9 cellular contexts compared by ENCODE assay signal in genomic region chr17:18257268-18257681, GRCh38. TPM values are rescaled to one million over a fixed set of nuclear protein-coding genes. Genes with fewer than 3 reads are reported as not detected.
DNase-seq lines count a peak whose midpoint lies in the region; ATAC-seq, FAIRE-seq and TF ChIP-seq lines count a peak whose summit lies in the region.
"Had no signal": no experiment of that assay in that cellular context is flagged by ENCODE, and none has a peak within 500 bp of the region (broad histone marks: within the 10 kb centered on the region; RNA-seq: fewer than 3 reads in every experiment).

No MANE protein-coding gene starts in this region.

- no TSS peak for BruUV-seq in HepG2 (replicated peaks; lab: Mats Ljungman, UMichigan)

- intact Hi-C loops in activated naive CD4-positive, alpha-beta T cell treated with anti-CD3 and anti-CD28 coated beads for 36 hours (cut with micrococcal nuclease) = no loop called here
- intact Hi-C loops in HepG2 (cut with micrococcal nuclease; ENCODE audit: unreplicated experiment) = loop anchor here (5.0 kb wide), 1 partner anchor 60 kb away; the partner anchor contains the start of gene SMCR8

- H2AFZ ChIP-seq in HepG2 (ENCODE audit: low read length) = no peak overlapping the region

- H3K36me3 Mint-ChIP-seq in activated naive CD4-positive, alpha-beta T cell treated with anti-CD3 and anti-CD28 coated beads for 36 hours (ENCODE audit: low read depth) = peaks cover 5% of the 10 kb centered on the region

- H3K9me3 ChIP-seq in HepG2 (ENCODE audit: low read length) = no peaks in the 10 kb centered on the region
- H3K9me3 ChIP-seq in tibial nerve = no peaks in the 10 kb centered on the region

- peaks cover 30% of the 10 kb centered on the region for H3K4me1 Mint-ChIP-seq in activated naive CD4-positive, alpha-beta T cell treated with anti-CD3 and anti-CD28 coated beads for 36 hours (ENCODE audit: low read depth)

- TF ChIP-seq CTCF in astrocyte of the spinal cord (IDR thresholded peaks at IDR 0.05; ENCODE audit: low read depth, low read length) (no peak), HepG2 (CRISPR knock-in tag; IDR thresholded peaks at IDR 0.05) (no peak), tibial nerve (IDR thresholded peaks at IDR 0.05) (no peak)

- peaks cover 30% of the 10 kb centered on the region for H3K79me2 ChIP-seq in HepG2 (ENCODE audit: insufficient read depth, low read length)

- no peak for TF ChIP-seq POLR2A in HepG2 (IDR thresholded peaks at IDR 0.05; ENCODE audit: insufficient read depth in 1 of 2, low read depth in 2 of 2, low read length in 2 of 2)
- no peak for TF ChIP-seq POLR2A in tibial nerve (IDR thresholded peaks at IDR 0.05)

- no peaks in the 10 kb centered on the region for H3K27me3 Mint-ChIP-seq in activated naive CD4-positive, alpha-beta T cell treated with anti-CD3 and anti-CD28 coated beads for 36 hours (ENCODE audit: low read depth)

- H3K4me3 ChIP-seq in astrocyte of the spinal cord (ENCODE audit: low read depth, low read length) (peak overlapping the region; percentile 79), HepG2 (replicated peaks in 1 of 3; ENCODE audit: insufficient read depth in 1 of 3, low read depth in 2 of 3, low read length in 3 of 3) (peak overlapping the region; percentile 67 to 95 (median 87)), tibial nerve (peak overlapping the region; percentile 83 to 100 (median 98))

- DNase-seq in activated naive CD4-positive, alpha-beta T cell treated with anti-CD3 and anti-CD28 coated beads for 36 hours = peak; percentile 79
- DNase-seq in activated naive CD4-positive, alpha-beta T cell (lab: John Stamatoyannopoulos, UW) = no peak
- DNase-seq in astrocyte of the spinal cord (ENCODE audit: low read depth, low spot score) = no peak
- peak; percentile 26 for DNase-seq in HepG2 (ENCODE audit: low spot score)
- no peak for DNase-seq in tibial nerve (ENCODE audit: low spot score in 2 of 2)
- no peak for DNase-seq in inferior parietal cortex (ENCODE audit: extremely low spot score)

- TF ChIP-seq EP300 in HepG2 (IDR thresholded peaks at IDR 0.05; ENCODE audit: low read depth in 2 of 2, low read length in 2 of 2) (no peak), HepG2 (CRISPR knock-in tag; IDR thresholded peaks at IDR 0.05; ENCODE audit: borderline replicate concordance) (no peak), tibial nerve (IDR thresholded peaks at IDR 0.05) (no peak)

- no peak for TF ChIP-seq RAD21 in HepG2 (CRISPR knock-in tag; IDR thresholded peaks at IDR 0.05)

- ATAC-seq in HepG2 = no peak; the same call in 2 of the 3 replicates
- ATAC-seq in GM18868 (IDR thresholded peaks at IDR 0.05; ENCODE audit: unreplicated experiment) = no peak
- no peak for ATAC-seq in HG03342 (IDR thresholded peaks at IDR 0.05; ENCODE audit: unreplicated experiment)

- in situ Hi-C loops in astrocyte of the spinal cord (cut with HindIII; ENCODE audit: low sequenced_read_pairs) (no loop called here), HepG2 (cut with HindIII; ENCODE audit: extremely low pct_ligation_motif_present, low pct_unique_long_range_greater_than_20kb) (loop anchor here (5.0 kb wide), 1 partner anchor 35 kb away; no protein-coding TSS in a partner anchor)

- H3K27ac ChIP-seq in HepG2 (ENCODE audit: extremely low read length, insufficient read depth, low read length) (peak overlapping the region; percentile 82), tibial nerve (peak overlapping the region in 3 of 4 donors; percentile 96 to 99 (median 98))

- H3K4me3 Mint-ChIP-seq in activated naive CD4-positive, alpha-beta T cell treated with anti-CD3 and anti-CD28 coated beads for 36 hours = peak overlapping the region; percentile 98

- peaks cover 32% of the 10 kb centered on the region for H3K4me1 ChIP-seq in HepG2 (ENCODE audit: insufficient read depth, low read length)
- H3K4me1 ChIP-seq in tibial nerve = peaks cover 0 to 54% (median 34%) of the 10 kb centered on the region in 4 donors

- H3K36me3 ChIP-seq in HepG2 (replicated peaks in 1 of 2; ENCODE audit: control insufficient read depth in 1 of 2, insufficient read depth in 2 of 2, low read length in 2 of 2) (peaks cover 21 to 37% of the 10 kb centered on the region in 2 experiments; a peak in 4 of 5 replicates), tibial nerve (peaks cover 0 to 45% (median 19%) of the 10 kb centered on the region in 3 donors)

- peak overlapping the region; percentile 99 for H3K4me2 ChIP-seq in HepG2 (ENCODE audit: low read depth, low read length)

- peaks cover 8% of the 10 kb centered on the region; the same call in 1 of the 2 replicates for H4K20me1 ChIP-seq in HepG2 (ENCODE audit: insufficient read depth, low read length)

- peak overlapping the region; percentile 43 for H3K27ac Mint-ChIP-seq in activated naive CD4-positive, alpha-beta T cell treated with anti-CD3 and anti-CD28 coated beads for 36 hours

- peak overlapping the region; percentile 94 for H3K9ac ChIP-seq in HepG2 (ENCODE audit: insufficient read depth, low read depth, low read length)

- WGBS in HepG2 (ENCODE audit: low lambda C conversion rate) = 14% methylated on average over 7 of the region's 12 CpGs
- WGBS in tibial nerve, 2 donors = 31 to 33% methylated on average over 10 to 12 of the region's 12 CpGs

- no peak for FAIRE-seq in HepG2 (lab: Jason Lieb, UNC)
- FAIRE-seq: endometrium had no signal

- H3K9me3 Mint-ChIP-seq in activated naive CD4-positive, alpha-beta T cell treated with anti-CD3 and anti-CD28 coated beads for 36 hours = no peaks in the 10 kb centered on the region

- H3K27me3 ChIP-seq in HepG2 (ENCODE audit: control insufficient read depth in 1 of 2, insufficient read depth in 2 of 2, low read length in 2 of 2) = no peaks in the 10 kb centered on the region; a peak in 1 of 5 replicates
- H3K27me3 ChIP-seq in tibial nerve = no peaks in the 10 kb centered on the region

- CTCF ChIA-PET in activated naive CD4-positive, alpha-beta T cell treated with anti-CD3 and anti-CD28 coated beads for 36 hours (lab: Charles Lee) = interaction anchor here (1.3 kb wide), 1 partner anchor 40 kb away, joined by 3 read pairs; no protein-coding TSS in a partner anchor
- CTCF ChIA-PET in HepG2 (lab: Yijun Ruan, JAX; ENCODE audit: low intra/inter-chr PET ratio, low total read pairs) = no interaction called here

- POLR2A ChIA-PET in HepG2 (lab: Yijun Ruan, JAX) = no interaction called here

RNA-seq across cellular contexts. Expression of gene FLII, which starts 1.3 kb away (rescaled TPM):
- 100 to 1,000 TPM; 326 to 328 TPM for total RNA-seq in activated naive CD4-positive, alpha-beta T cell treated with anti-CD3 and anti-CD28 coated beads for 36 hours
- 130 and 135 TPM in 2 replicates for total RNA-seq in HepG2 (2016; rRNA removed; fragmentation: Illumina TruSeq; extraction: Trizol)
- 20.5 and 23.1 TPM in 2 replicates for total RNA-seq in HepG2 (2016; cell fraction: cytosol; rRNA removed; fragmentation: Illumina TruSeq; extraction: Trizol; ENCODE audit: low read depth)
- 123 and 124 TPM in 2 replicates for total RNA-seq in HepG2 (2016; cell fraction: insoluble cytoplasmic fraction; rRNA removed; fragmentation: Illumina TruSeq; extraction: Trizol)
- total RNA-seq in HepG2 (2016; cell fraction: membrane; rRNA removed; fragmentation: Illumina TruSeq; extraction: Trizol) = 56.6 and 58.5 TPM in 2 replicates
- 79.3 and 83.0 TPM in 2 replicates for total RNA-seq in HepG2 (2016; cell fraction: nucleus; rRNA removed; fragmentation: Illumina TruSeq; extraction: Trizol)
- polyA plus RNA-seq in HepG2 (2011; rRNA removed) = 303 and 324 TPM in 2 replicates
- polyA plus RNA-seq in HepG2 (2011; cell fraction: cytosol; rRNA removed) = 189 and 265 TPM in 2 replicates
- polyA plus RNA-seq in HepG2 (2011; cell fraction: nucleus; rRNA removed) = 685 and 845 TPM in 2 replicates
- polyA plus RNA-seq in HepG2 (2012) = 108 and 130 TPM in 2 replicates
- polyA plus RNA-seq in HepG2 (2016; cell fraction: cytosol; fragmentation: Illumina TruSeq; extraction: Trizol; ENCODE audit: low read depth) = 15.6 and 17.4 TPM in 2 replicates
- polyA plus RNA-seq in HepG2 (2016; cell fraction: insoluble cytoplasmic fraction; fragmentation: Illumina TruSeq; extraction: Trizol; ENCODE audit: low read depth) = 140 and 172 TPM in 2 replicates
- 37.0 and 39.8 TPM in 2 replicates for polyA plus RNA-seq in HepG2 (2016; cell fraction: membrane; fragmentation: Illumina TruSeq; extraction: Trizol; ENCODE audit: low read depth)
- 198 and 202 TPM in 2 replicates for polyA plus RNA-seq in HepG2 (2016; cell fraction: nucleus; fragmentation: Illumina TruSeq; extraction: Trizol; ENCODE audit: insufficient read depth, low read depth)
- polyA minus RNA-seq in HepG2 (2011; rRNA and poly(A)+ RNA removed; ENCODE audit: low replicate concordance) = 413 and 442 TPM in 2 replicates
- polyA minus RNA-seq in HepG2 (2011; cell fraction: cytosol; rRNA and poly(A)+ RNA removed) = 159 and 175 TPM in 2 replicates
- polyA minus RNA-seq in HepG2 (2011; cell fraction: nucleus; rRNA and poly(A)+ RNA removed) = 95.7 and 108 TPM in 2 replicates
- total RNA-seq in tibial nerve = 100 to 1,000 TPM; 284 to 466 (median 335) TPM

RNA-seq across cellular contexts. Expression of gene MIEF2, which starts 3.2 kb away (rescaled TPM):
- 1 to 10 TPM; 6.0 to 7.1 TPM for total RNA-seq in activated naive CD4-positive, alpha-beta T cell treated with anti-CD3 and anti-CD28 coated beads for 36 hours
- total RNA-seq in HepG2 (2016; rRNA removed; fragmentation: Illumina TruSeq; extraction: Trizol) (8.0 and 8.2 TPM in 2 replicates), tibial nerve (10 to 100 TPM; 16.2 to 31.7 (median 20.4) TPM)
- 1.4 and 1.9 TPM in 2 replicates for total RNA-seq in HepG2 (2016; cell fraction: cytosol; rRNA removed; fragmentation: Illumina TruSeq; extraction: Trizol; ENCODE audit: low read depth)
- total RNA-seq in HepG2 (2016; cell fraction: insoluble cytoplasmic fraction; rRNA removed; fragmentation: Illumina TruSeq; extraction: Trizol) = 6.8 and 9.6 TPM in 2 replicates
- 2.5 and 2.9 TPM in 2 replicates for total RNA-seq in HepG2 (2016; cell fraction: membrane; rRNA removed; fragmentation: Illumina TruSeq; extraction: Trizol)
- 11.8 and 12.5 TPM in 2 replicates for total RNA-seq in HepG2 (2016; cell fraction: nucleus; rRNA removed; fragmentation: Illumina TruSeq; extraction: Trizol)
- polyA plus RNA-seq in HepG2 (2011; rRNA removed) = 6.0 and 9.5 TPM in 2 replicates
- 10.8 and 16.3 TPM in 2 replicates for polyA plus RNA-seq in HepG2 (2011; cell fraction: cytosol; rRNA removed)
- 40.2 and 48.1 TPM in 2 replicates for polyA plus RNA-seq in HepG2 (2011; cell fraction: nucleus; rRNA removed)
- polyA plus RNA-seq in HepG2 (2012) = 4.3 and 5.9 TPM in 2 replicates
- polyA plus RNA-seq in HepG2 (2016; cell fraction: cytosol; fragmentation: Illumina TruSeq; extraction: Trizol; ENCODE audit: low read depth) = 0.40 and 0.46 TPM in 2 replicates
- polyA plus RNA-seq in HepG2 (2016; cell fraction: insoluble cytoplasmic fraction; fragmentation: Illumina TruSeq; extraction: Trizol; ENCODE audit: low read depth) = 3.5 and 3.7 TPM in 2 replicates
- 1.1 and 1.2 TPM in 2 replicates for polyA plus RNA-seq in HepG2 (2016; cell fraction: membrane; fragmentation: Illumina TruSeq; extraction: Trizol; ENCODE audit: low read depth)
- 8.4 and 11.9 TPM in 2 replicates for polyA plus RNA-seq in HepG2 (2016; cell fraction: nucleus; fragmentation: Illumina TruSeq; extraction: Trizol; ENCODE audit: insufficient read depth, low read depth)
- polyA minus RNA-seq in HepG2 (2011; rRNA and poly(A)+ RNA removed; ENCODE audit: low replicate concordance) = 12.7 and 29.1 TPM in 2 replicates
- 7.4 and 9.1 TPM in 2 replicates for polyA minus RNA-seq in HepG2 (2011; cell fraction: cytosol; rRNA and poly(A)+ RNA removed)
- 18.0 and 20.5 TPM in 2 replicates for polyA minus RNA-seq in HepG2 (2011; cell fraction: nucleus; rRNA and poly(A)+ RNA removed)

RNA-seq across cellular contexts. Expression of gene LLGL1, which starts 31.8 kb away (rescaled TPM):
- total RNA-seq in activated naive CD4-positive, alpha-beta T cell treated with anti-CD3 and anti-CD28 coated beads for 36 hours = 10 to 100 TPM; 14.8 to 15.0 TPM
- total RNA-seq in HepG2 (2016; rRNA removed; fragmentation: Illumina TruSeq; extraction: Trizol) (15.3 and 19.7 TPM in 2 replicates), tibial nerve (10 to 100 TPM; 20.9 to 30.2 (median 27.9) TPM)
- 2.3 and 2.6 TPM in 2 replicates for total RNA-seq in HepG2 (2016; cell fraction: cytosol; rRNA removed; fragmentation: Illumina TruSeq; extraction: Trizol; ENCODE audit: low read depth)
- 15.3 and 17.1 TPM in 2 replicates for total RNA-seq in HepG2 (2016; cell fraction: insoluble cytoplasmic fraction; rRNA removed; fragmentation: Illumina TruSeq; extraction: Trizol)
- total RNA-seq in HepG2 (2016; cell fraction: membrane; rRNA removed; fragmentation: Illumina TruSeq; extraction: Trizol) = 8.6 and 9.8 TPM in 2 replicates
- total RNA-seq in HepG2 (2016; cell fraction: nucleus; rRNA removed; fragmentation: Illumina TruSeq; extraction: Trizol) = 8.6 and 10.2 TPM in 2 replicates
- polyA plus RNA-seq in HepG2 (2011; rRNA removed) = 15.0 and 18.8 TPM in 2 replicates
- polyA plus RNA-seq in HepG2 (2011; cell fraction: cytosol; rRNA removed) = 10.4 and 17.8 TPM in 2 replicates
- 32.9 and 37.7 TPM in 2 replicates for polyA plus RNA-seq in HepG2 (2011; cell fraction: nucleus; rRNA removed)
- 7.1 and 9.0 TPM in 2 replicates for polyA plus RNA-seq in HepG2 (2012)
- polyA plus RNA-seq in HepG2 (2016; cell fraction: cytosol; fragmentation: Illumina TruSeq; extraction: Trizol; ENCODE audit: low read depth) = 1.6 and 1.8 TPM in 2 replicates
- 13.7 and 17.7 TPM in 2 replicates for polyA plus RNA-seq in HepG2 (2016; cell fraction: insoluble cytoplasmic fraction; fragmentation: Illumina TruSeq; extraction: Trizol; ENCODE audit: low read depth)
- 5.4 and 6.6 TPM in 2 replicates for polyA plus RNA-seq in HepG2 (2016; cell fraction: membrane; fragmentation: Illumina TruSeq; extraction: Trizol; ENCODE audit: low read depth)
- 15.0 and 16.9 TPM in 2 replicates for polyA plus RNA-seq in HepG2 (2016; cell fraction: nucleus; fragmentation: Illumina TruSeq; extraction: Trizol; ENCODE audit: insufficient read depth, low read depth)
- polyA minus RNA-seq in HepG2 (2011; rRNA and poly(A)+ RNA removed; ENCODE audit: low replicate concordance) = 19.0 and 51.1 TPM in 2 replicates
- 11.7 and 14.3 TPM in 2 replicates for polyA minus RNA-seq in HepG2 (2011; cell fraction: cytosol; rRNA and poly(A)+ RNA removed)
- 8.6 and 10.4 TPM in 2 replicates for polyA minus RNA-seq in HepG2 (2011; cell fraction: nucleus; rRNA and poly(A)+ RNA removed)

RNA-seq across cellular contexts. Expression of gene TOP3A, which starts 57.5 kb away (rescaled TPM):
- total RNA-seq in activated naive CD4-positive, alpha-beta T cell treated with anti-CD3 and anti-CD28 coated beads for 36 hours = 10 to 100 TPM; 59.0 to 59.5 TPM
- total RNA-seq in HepG2 (2016; rRNA removed; fragmentation: Illumina TruSeq; extraction: Trizol) (30.7 and 36.8 TPM in 2 replicates), tibial nerve (10 to 100 TPM; 47.9 to 92.4 (median 63.5) TPM)
- total RNA-seq in HepG2 (2016; cell fraction: cytosol; rRNA removed; fragmentation: Illumina TruSeq; extraction: Trizol; ENCODE audit: low read depth) = 13.1 and 14.9 TPM in 2 replicates
- total RNA-seq in HepG2 (2016; cell fraction: insoluble cytoplasmic fraction; rRNA removed; fragmentation: Illumina TruSeq; extraction: Trizol) = 27.4 and 35.0 TPM in 2 replicates
- 17.3 and 17.9 TPM in 2 replicates for total RNA-seq in HepG2 (2016; cell fraction: membrane; rRNA removed; fragmentation: Illumina TruSeq; extraction: Trizol)
- 42.4 and 45.8 TPM in 2 replicates for total RNA-seq in HepG2 (2016; cell fraction: nucleus; rRNA removed; fragmentation: Illumina TruSeq; extraction: Trizol)
- 15.4 and 16.9 TPM in 2 replicates for polyA plus RNA-seq in HepG2 (2011; rRNA removed)
- polyA plus RNA-seq in HepG2 (2011; cell fraction: cytosol; rRNA removed) = 9.1 and 10.4 TPM in 2 replicates
- 19.7 and 20.7 TPM in 2 replicates for polyA plus RNA-seq in HepG2 (2011; cell fraction: nucleus; rRNA removed)
- 15.1 and 17.3 TPM in 2 replicates for polyA plus RNA-seq in HepG2 (2012)
- 2.3 and 2.6 TPM in 2 replicates for polyA plus RNA-seq in HepG2 (2016; cell fraction: cytosol; fragmentation: Illumina TruSeq; extraction: Trizol; ENCODE audit: low read depth)
- polyA plus RNA-seq in HepG2 (2016; cell fraction: insoluble cytoplasmic fraction; fragmentation: Illumina TruSeq; extraction: Trizol; ENCODE audit: low read depth) = 21.2 and 22.7 TPM in 2 replicates
- polyA plus RNA-seq in HepG2 (2016; cell fraction: membrane; fragmentation: Illumina TruSeq; extraction: Trizol; ENCODE audit: low read depth) = 6.3 and 6.6 TPM in 2 replicates
- polyA plus RNA-seq in HepG2 (2016; cell fraction: nucleus; fragmentation: Illumina TruSeq; extraction: Trizol; ENCODE audit: insufficient read depth, low read depth) = 55.0 and 64.3 TPM in 2 replicates
- 49.6 and 93.1 TPM in 2 replicates for polyA minus RNA-seq in HepG2 (2011; rRNA and poly(A)+ RNA removed; ENCODE audit: low replicate concordance)
- 17.6 TPM in 2 replicates for polyA minus RNA-seq in HepG2 (2011; cell fraction: cytosol; rRNA and poly(A)+ RNA removed)
- polyA minus RNA-seq in HepG2 (2011; cell fraction: nucleus; rRNA and poly(A)+ RNA removed) = 46.6 and 52.9 TPM in 2 replicates

RNA-seq across cellular contexts. Expression of gene SMCR8, which starts 57.8 kb away (rescaled TPM):
- 1 to 10 TPM; 8.5 to 8.8 TPM for total RNA-seq in activated naive CD4-positive, alpha-beta T cell treated with anti-CD3 and anti-CD28 coated beads for 36 hours
- total RNA-seq in HepG2 (2016; rRNA removed; fragmentation: Illumina TruSeq; extraction: Trizol) = 11.8 and 16.6 TPM in 2 replicates
- total RNA-seq in HepG2 (2016; cell fraction: cytosol; rRNA removed; fragmentation: Illumina TruSeq; extraction: Trizol; ENCODE audit: low read depth) = 1.3 and 1.4 TPM in 2 replicates
- 11.9 and 13.2 TPM in 2 replicates for total RNA-seq in HepG2 (2016; cell fraction: insoluble cytoplasmic fraction; rRNA removed; fragmentation: Illumina TruSeq; extraction: Trizol)
- 6.2 and 6.5 TPM in 2 replicates for total RNA-seq in HepG2 (2016; cell fraction: membrane; rRNA removed; fragmentation: Illumina TruSeq; extraction: Trizol)
- total RNA-seq in HepG2 (2016; cell fraction: nucleus; rRNA removed; fragmentation: Illumina TruSeq; extraction: Trizol) = 11.0 and 13.5 TPM in 2 replicates
- 7.6 and 7.7 TPM in 2 replicates for polyA plus RNA-seq in HepG2 (2011; rRNA removed)
- polyA plus RNA-seq in HepG2 (2011; cell fraction: cytosol; rRNA removed) = 5.1 and 5.4 TPM in 2 replicates
- polyA plus RNA-seq in HepG2 (2011; cell fraction: nucleus; rRNA removed) = 12.3 and 12.5 TPM in 2 replicates
- polyA plus RNA-seq in HepG2 (2012) = 7.5 and 8.8 TPM in 2 replicates
- 0.59 and 0.60 TPM in 2 replicates for polyA plus RNA-seq in HepG2 (2016; cell fraction: cytosol; fragmentation: Illumina TruSeq; extraction: Trizol; ENCODE audit: low read depth)
- polyA plus RNA-seq in HepG2 (2016; cell fraction: insoluble cytoplasmic fraction; fragmentation: Illumina TruSeq; extraction: Trizol; ENCODE audit: low read depth) = 7.3 and 9.5 TPM in 2 replicates
- 1.6 and 1.8 TPM in 2 replicates for polyA plus RNA-seq in HepG2 (2016; cell fraction: membrane; fragmentation: Illumina TruSeq; extraction: Trizol; ENCODE audit: low read depth)
- 14.1 and 15.0 TPM in 2 replicates for polyA plus RNA-seq in HepG2 (2016; cell fraction: nucleus; fragmentation: Illumina TruSeq; extraction: Trizol; ENCODE audit: insufficient read depth, low read depth)
- 14.3 and 17.2 TPM in 2 replicates for polyA minus RNA-seq in HepG2 (2011; rRNA and poly(A)+ RNA removed; ENCODE audit: low replicate concordance)
- polyA minus RNA-seq in HepG2 (2011; cell fraction: cytosol; rRNA and poly(A)+ RNA removed) = 7.2 and 9.1 TPM in 2 replicates
- 17.6 and 19.5 TPM in 2 replicates for polyA minus RNA-seq in HepG2 (2011; cell fraction: nucleus; rRNA and poly(A)+ RNA removed)
- total RNA-seq in tibial nerve = 10 to 100 TPM; 11.4 to 13.5 (median 12.7) TPM

Comparison
In these comparisons a context has a peak if more than half of its experiments do, and no peak if none do; other contexts are left out.
1. DNase-seq: peak in activated naive CD4-positive, alpha-beta T cell treated with anti-CD3 and anti-CD28 coated beads for 36 hours (single experiment) and HepG2 (single experiment); none in activated naive CD4-positive, alpha-beta T cell (0 of 4), astrocyte of the spinal cord (single experiment), tibial nerve (0 of 2) and inferior parietal cortex (single experiment).
2. Peak in every context shown above with its lines, with median percentiles within 50 percentile points of each other: H3K4me3 ChIP-seq.